Comparison of ENCODE assay signal across 19 cellular contexts in the genomic region with DNA sequence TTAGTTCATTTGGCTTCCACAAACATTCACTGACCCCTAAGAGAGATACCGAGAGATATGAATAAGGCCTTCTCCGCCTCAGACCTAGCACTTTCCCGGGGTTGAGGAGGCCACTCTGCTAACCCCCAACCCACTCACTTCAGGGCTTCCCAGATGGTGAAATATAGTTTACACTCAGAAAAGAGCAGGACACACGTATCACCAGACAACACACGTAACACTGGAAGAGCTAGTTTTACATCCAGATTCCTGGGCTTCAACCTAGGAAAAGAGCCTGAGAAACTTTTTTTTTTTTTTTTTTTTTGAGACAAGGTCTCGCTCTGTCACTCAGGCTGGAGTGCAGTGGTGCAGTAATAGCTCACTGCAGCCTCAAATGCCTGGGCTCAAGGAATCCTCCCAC.
"Had no signal": no experiment of that assay in that cellular context is flagged by ENCODE, and none has a peak within 500 bp of the region (broad histone marks: within the 10 kb centered on the region; RNA-seq: fewer than 3 reads in every experiment).

No MANE protein-coding gene starts in this region.

- DNase-seq: cerebellar nuclear complex; endodermal cell; heart left ventricle; hypothalamus; kidney glomerular epithelial cell; natural killer cell; psoas muscle; retina; stimulated activated CD4-positive, alpha-beta T cell treated with anti-CD3 and anti-CD28 coated beads, Interleukin-2, amount 100 ng/mL, for 24 hours; stimulated activated naive CD4-positive, alpha-beta T cell treated with Interleukin-2 at 50 U/mL for 16 hours had no signal

- H3K4me3 Mint-ChIP-seq: dendritic cell treated with granulocyte-macrophage colony-stimulating factor and Interleukin-4, amounts not matched to agents 40 ng/mL and 50 ng/mL, for 4 days; endodermal cell; natural killer cell; type B pancreatic cell had no signal

- H3K9me3 ChIP-seq: heart left ventricle, psoas muscle had no signal

- H3K27ac Mint-ChIP-seq: dendritic cell treated with granulocyte-macrophage colony-stimulating factor and Interleukin-4, amounts not matched to agents 40 ng/mL and 50 ng/mL, for 4 days; endodermal cell; natural killer cell; type B pancreatic cell had no signal

- H3K27me3 Mint-ChIP-seq: dendritic cell treated with granulocyte-macrophage colony-stimulating factor and Interleukin-4, amounts not matched to agents 40 ng/mL and 50 ng/mL, for 4 days; type B pancreatic cell had no signal

- ATAC-seq: esophagus mucosa, heart left ventricle, natural killer cell, psoas muscle, sciatic nerve had no signal

- H3K4me1 Mint-ChIP-seq: natural killer cell had no signal

- H3K9me3 Mint-ChIP-seq: dendritic cell treated with granulocyte-macrophage colony-stimulating factor and Interleukin-4, amounts not matched to agents 40 ng/mL and 50 ng/mL, for 4 days; endodermal cell; natural killer cell had no signal

- FAIRE-seq: colon, frontal cortex, islet of Langerhans, urothelium cell line had no signal

- H3K27ac ChIP-seq: heart left ventricle, psoas muscle had no signal

- H3K36me3 Mint-ChIP-seq: natural killer cell, type B pancreatic cell had no signal

- H3K36me3 ChIP-seq: heart left ventricle had no signal

- H3K27me3 ChIP-seq: heart left ventricle had no signal

- H3K4me3 ChIP-seq: heart left ventricle, psoas muscle, skin epidermis had no signal
